In the genomic region with DNA sequence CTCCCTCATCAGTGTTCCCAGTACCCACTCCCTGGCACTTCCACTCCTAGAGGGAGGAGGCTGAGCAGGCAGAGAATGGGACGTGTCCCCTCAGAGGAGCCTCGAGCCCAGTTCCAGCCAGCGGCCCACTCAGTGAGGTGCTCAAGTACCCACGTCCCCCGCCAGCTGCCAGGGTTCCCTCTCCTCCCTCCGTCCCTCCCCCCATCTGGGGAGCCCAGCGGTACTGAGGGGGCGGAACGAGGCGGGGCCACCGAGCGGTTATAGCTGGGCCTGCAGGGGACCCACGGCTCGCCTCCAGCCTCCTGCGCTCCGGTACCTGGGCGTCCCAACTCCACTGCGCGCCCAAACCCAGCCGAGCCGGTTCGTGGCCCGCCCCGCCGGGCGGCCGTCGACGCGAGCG, we compare ENCODE assay signal across 1 cellular context.
TF ChIP-seq lines count a peak whose summit lies in the region.

Gene NPW, plus strand, starts transcription at position 286 of the 400 bp plus-strand sequence.

TF ChIP-seq in GM12878, 131 proteins besides CTCF, POLR2A, EP300 and RAD21 (continued from another document):
- TF ChIP-seq HSF1 (IDR thresholded peaks at IDR 0.05; ENCODE audit: low read depth, low read length) = no peak
- no peak for TF ChIP-seq LARP7 (IDR thresholded peaks at IDR 0.05)
- TF ChIP-seq ZSCAN29 (IDR thresholded peaks at IDR 0.05) = no peak
- no peak for TF ChIP-seq HCFC1 (IDR thresholded peaks at IDR 0.05; ENCODE audit: low read length)
